Comparison of ENCODE assay signal across 23 cellular contexts in the genomic region with DNA sequence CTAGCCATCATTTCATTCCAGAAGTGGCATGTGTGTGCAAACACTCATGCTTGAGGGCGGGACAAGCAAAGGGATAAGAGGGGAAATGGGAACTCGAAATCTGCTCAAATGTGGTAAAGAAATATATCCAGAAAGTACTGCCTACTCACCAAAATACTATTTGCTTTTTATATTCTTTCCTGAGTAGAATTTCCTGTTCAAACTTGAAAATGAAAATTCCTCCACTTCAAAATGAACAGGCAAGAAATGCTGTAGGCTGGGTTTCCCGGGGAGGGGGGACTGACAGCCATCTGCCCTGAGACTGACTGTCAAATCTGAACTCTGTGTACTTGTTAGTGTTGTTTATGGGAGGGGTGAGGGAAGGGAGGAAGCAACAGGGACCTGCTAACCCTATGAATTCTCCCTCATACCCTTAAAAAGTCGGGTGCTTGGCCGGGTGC. TPM values are rescaled to one million over a fixed set of nuclear protein-coding genes. Genes with fewer than 3 reads are reported as not detected.
"Had no signal": no experiment of that assay in that cellular context is flagged by ENCODE, and none has a peak within 500 bp of the region (broad histone marks: within the 10 kb centered on the region; RNA-seq: fewer than 3 reads in every experiment).

No MANE protein-coding gene starts in this region.

- H3K9me3 Mint-ChIP-seq: activated CD4-positive, alpha-beta memory T cell treated with anti-CD3 and anti-CD28 coated beads for 36 hours; activated naive CD4-positive, alpha-beta T cell treated with anti-CD3 and anti-CD28 coated beads, Interleukin-2, amount 10 ng/mL, durations not matched to agents 7 days and 5 days; nephron; stimulated activated naive B cell treated with anti-CD40 and anti-IgM and Interleukin-4, amounts not matched to agents 10 μg/mL and 1 μg/mL and 100 μg/mL, for 72 hours had no signal

- H3K4me1 Mint-ChIP-seq: activated CD8-positive, alpha-beta memory T cell treated with anti-CD3 and anti-CD28 coated beads, Interleukin-2, amount 10 ng/mL, durations not matched to agents 7 days and 5 days; activated naive CD4-positive, alpha-beta T cell treated with anti-CD3 and anti-CD28 coated beads, Interleukin-2, amount 10 ng/mL, durations not matched to agents 7 days and 5 days; stimulated activated naive B cell treated with anti-CD40 and anti-IgM and Interleukin-4, amounts not matched to agents 10 μg/mL and 1 μg/mL and 100 μg/mL, for 72 hours had no signal

- H3K36me3 Mint-ChIP-seq: activated CD4-positive, alpha-beta memory T cell treated with anti-CD3 and anti-CD28 coated beads for 36 hours; activated CD8-positive, alpha-beta memory T cell treated with anti-CD3 and anti-CD28 coated beads, Interleukin-2, amount 10 ng/mL, durations not matched to agents 7 days and 5 days; activated naive CD4-positive, alpha-beta T cell treated with anti-CD3 and anti-CD28 coated beads, Interleukin-2, amount 10 ng/mL, durations not matched to agents 7 days and 5 days; stimulated activated naive B cell treated with anti-CD40 and anti-IgM and Interleukin-4, amounts not matched to agents 10 μg/mL and 1 μg/mL and 100 μg/mL, for 72 hours had no signal

- H2AFZ ChIP-seq: hepatocyte had no signal

- H3K27me3 ChIP-seq: adrenal gland, hepatocyte, transverse colon had no signal

- H3K4me3 ChIP-seq: adrenal gland, hepatocyte, transverse colon had no signal

- ATAC-seq: activated CD8-positive, alpha-beta memory T cell treated with anti-CD3 and anti-CD28 coated beads, Interleukin-2, amount 10 ng/mL, durations not matched to agents 7 days and 5 days; SK-N-SH treated with all-trans-retinoic acid at 6 μM for 48 hours; stimulated activated naive B cell treated with anti-CD40 and anti-IgM and Interleukin-4, amounts not matched to agents 10 μg/mL and 1 μg/mL and 100 μg/mL, for 72 hours had no signal

- H3K4me1 ChIP-seq: adrenal gland, transverse colon had no signal

- H3K36me3 ChIP-seq: adrenal gland, transverse colon had no signal

- H3K4me3 Mint-ChIP-seq: activated CD4-positive, alpha-beta memory T cell treated with anti-CD3 and anti-CD28 coated beads for 36 hours; activated CD8-positive, alpha-beta memory T cell treated with anti-CD3 and anti-CD28 coated beads, Interleukin-2, amount 10 ng/mL, durations not matched to agents 7 days and 5 days; activated naive CD4-positive, alpha-beta T cell treated with anti-CD3 and anti-CD28 coated beads, Interleukin-2, amount 10 ng/mL, durations not matched to agents 7 days and 5 days; nephron; stimulated activated naive B cell treated with anti-CD40 and anti-IgM and Interleukin-4, amounts not matched to agents 10 μg/mL and 1 μg/mL and 100 μg/mL, for 72 hours had no signal

- H3K9me3 ChIP-seq: adrenal gland, transverse colon had no signal

- H3K27ac Mint-ChIP-seq: activated CD4-positive, alpha-beta memory T cell treated with anti-CD3 and anti-CD28 coated beads for 36 hours; activated CD8-positive, alpha-beta memory T cell treated with anti-CD3 and anti-CD28 coated beads, Interleukin-2, amount 10 ng/mL, durations not matched to agents 7 days and 5 days; activated naive CD4-positive, alpha-beta T cell treated with anti-CD3 and anti-CD28 coated beads, Interleukin-2, amount 10 ng/mL, durations not matched to agents 7 days and 5 days; nephron; stimulated activated naive B cell treated with anti-CD40 and anti-IgM and Interleukin-4, amounts not matched to agents 10 μg/mL and 1 μg/mL and 100 μg/mL, for 72 hours had no signal

- FAIRE-seq: kidney had no signal

- DNase-seq: activated CD4-positive, alpha-beta memory T cell treated with anti-CD3 and anti-CD28 coated beads for 36 hours; activated CD8-positive, alpha-beta memory T cell treated with anti-CD3 and anti-CD28 coated beads, Interleukin-2, amount 10 ng/mL, durations not matched to agents 7 days and 5 days; activated naive CD4-positive, alpha-beta T cell treated with anti-CD3 and anti-CD28 coated beads, Interleukin-2, amount 10 ng/mL, durations not matched to agents 7 days and 5 days; activated T-cell treated with anti-CD3 and anti-CD28 coated beads, Interleukin-2, amount 50 U/mL, for 1 hour; adrenal gland; central memory CD4-positive, alpha-beta T cell; cortex of kidney; effector memory CD4-positive, alpha-beta T cell; kidney; mesendoderm; nucleus accumbens; posterior cingulate gyrus; retina; stimulated activated CD4-positive, alpha-beta T cell treated with anti-CD3 and anti-CD28 coated beads, Interleukin-15, amount 100 ng/mL, for 24 hours; stimulated activated CD4-positive, alpha-beta T cell treated with anti-CD3 and anti-CD28 coated beads, Interleukin-4, amount 100 ng/mL, for 1 hour; stimulated activated naive B cell treated with anti-CD40 and anti-IgM and Interleukin-4, amounts not matched to agents 10 μg/mL and 1 μg/mL and 100 μg/mL, for 72 hours; T-helper 1 cell; T1000; transverse colon had no signal

- H3K27ac ChIP-seq: adrenal gland, hepatocyte, transverse colon had no signal

- H3K4me2 ChIP-seq: hepatocyte had no signal

- H3K27me3 Mint-ChIP-seq: activated CD8-positive, alpha-beta memory T cell treated with anti-CD3 and anti-CD28 coated beads, Interleukin-2, amount 10 ng/mL, durations not matched to agents 7 days and 5 days; activated naive CD4-positive, alpha-beta T cell treated with anti-CD3 and anti-CD28 coated beads, Interleukin-2, amount 10 ng/mL, durations not matched to agents 7 days and 5 days had no signal

RNA-seq across cellular contexts. Expression of gene NTF3, which starts 34.6 kb away (rescaled TPM):
- total RNA-seq: activated CD4-positive, alpha-beta memory T cell treated with anti-CD3 and anti-CD28 coated beads for 36 hours; activated CD8-positive, alpha-beta memory T cell treated with anti-CD3 and anti-CD28 coated beads, Interleukin-2, amount 10 ng/mL, durations not matched to agents 7 days and 5 days; subcutaneous adipose tissue had no signal
